Comparison of ENCODE assay signal across 1 cellular context in the genomic region with DNA sequence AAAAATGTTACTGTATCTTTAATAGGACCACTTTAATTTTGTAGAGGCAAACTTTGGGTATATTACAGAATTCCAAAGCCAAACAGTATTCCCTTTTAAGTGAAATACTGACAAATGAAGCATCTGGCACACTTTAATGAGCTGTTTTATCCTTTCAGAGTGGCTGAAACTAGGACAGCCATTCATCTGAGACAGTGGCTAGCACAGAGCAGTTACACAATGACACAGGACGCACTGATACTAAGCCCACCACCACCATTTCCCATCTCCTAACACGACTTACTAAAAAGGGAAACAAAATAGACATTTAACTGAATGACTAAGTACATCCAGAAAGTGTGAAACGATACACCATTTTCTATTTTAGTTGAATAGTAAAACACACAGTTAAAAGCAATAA.
TF ChIP-seq lines count a peak whose summit lies in the region.

No MANE protein-coding gene starts in this region.

TF ChIP-seq in WTC11, 78 proteins besides CTCF, POLR2A, EP300 and RAD21 (continued from another document):
- TF ChIP-seq, protein P1, sequence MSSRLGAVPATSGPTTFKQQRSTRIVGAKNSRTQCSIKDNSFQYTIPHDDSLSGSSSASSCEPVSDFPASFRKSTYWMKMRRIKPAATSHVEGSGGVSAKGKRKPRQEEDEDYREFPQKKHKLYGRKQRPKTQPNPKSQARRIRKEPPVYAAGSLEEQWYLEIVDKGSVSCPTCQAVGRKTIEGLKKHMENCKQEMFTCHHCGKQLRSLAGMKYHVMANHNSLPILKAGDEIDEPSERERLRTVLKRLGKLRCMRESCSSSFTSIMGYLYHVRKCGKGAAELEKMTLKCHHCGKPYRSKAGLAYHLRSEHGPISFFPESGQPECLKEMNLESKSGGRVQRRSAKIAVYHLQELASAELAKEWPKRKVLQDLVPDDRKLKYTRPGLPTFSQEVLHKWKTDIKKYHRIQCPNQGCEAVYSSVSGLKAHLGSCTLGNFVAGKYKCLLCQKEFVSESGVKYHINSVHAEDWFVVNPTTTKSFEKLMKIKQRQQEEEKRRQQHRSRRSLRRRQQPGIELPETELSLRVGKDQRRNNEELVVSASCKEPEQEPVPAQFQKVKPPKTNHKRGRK (CRISPR knock-in tag; IDR thresholded peaks at IDR 0.05; ENCODE audit: borderline replicate concordance), result no peak
- TF ChIP-seq SMAD3 (CRISPR knock-in tag; IDR thresholded peaks at IDR 0.05; ENCODE audit: borderline replicate concordance) (no peak), RORB (CRISPR knock-in tag; IDR thresholded peaks at IDR 0.05) (no peak), RELA (CRISPR knock-in tag; IDR thresholded peaks at IDR 0.05; ENCODE audit: borderline replicate concordance) (no peak), TEAD1 (CRISPR knock-in tag; IDR thresholded peaks at IDR 0.05) (no peak), NFE2L1 (CRISPR knock-in tag; IDR thresholded peaks at IDR 0.05) (no peak)
- TF ChIP-seq, protein P2, sequence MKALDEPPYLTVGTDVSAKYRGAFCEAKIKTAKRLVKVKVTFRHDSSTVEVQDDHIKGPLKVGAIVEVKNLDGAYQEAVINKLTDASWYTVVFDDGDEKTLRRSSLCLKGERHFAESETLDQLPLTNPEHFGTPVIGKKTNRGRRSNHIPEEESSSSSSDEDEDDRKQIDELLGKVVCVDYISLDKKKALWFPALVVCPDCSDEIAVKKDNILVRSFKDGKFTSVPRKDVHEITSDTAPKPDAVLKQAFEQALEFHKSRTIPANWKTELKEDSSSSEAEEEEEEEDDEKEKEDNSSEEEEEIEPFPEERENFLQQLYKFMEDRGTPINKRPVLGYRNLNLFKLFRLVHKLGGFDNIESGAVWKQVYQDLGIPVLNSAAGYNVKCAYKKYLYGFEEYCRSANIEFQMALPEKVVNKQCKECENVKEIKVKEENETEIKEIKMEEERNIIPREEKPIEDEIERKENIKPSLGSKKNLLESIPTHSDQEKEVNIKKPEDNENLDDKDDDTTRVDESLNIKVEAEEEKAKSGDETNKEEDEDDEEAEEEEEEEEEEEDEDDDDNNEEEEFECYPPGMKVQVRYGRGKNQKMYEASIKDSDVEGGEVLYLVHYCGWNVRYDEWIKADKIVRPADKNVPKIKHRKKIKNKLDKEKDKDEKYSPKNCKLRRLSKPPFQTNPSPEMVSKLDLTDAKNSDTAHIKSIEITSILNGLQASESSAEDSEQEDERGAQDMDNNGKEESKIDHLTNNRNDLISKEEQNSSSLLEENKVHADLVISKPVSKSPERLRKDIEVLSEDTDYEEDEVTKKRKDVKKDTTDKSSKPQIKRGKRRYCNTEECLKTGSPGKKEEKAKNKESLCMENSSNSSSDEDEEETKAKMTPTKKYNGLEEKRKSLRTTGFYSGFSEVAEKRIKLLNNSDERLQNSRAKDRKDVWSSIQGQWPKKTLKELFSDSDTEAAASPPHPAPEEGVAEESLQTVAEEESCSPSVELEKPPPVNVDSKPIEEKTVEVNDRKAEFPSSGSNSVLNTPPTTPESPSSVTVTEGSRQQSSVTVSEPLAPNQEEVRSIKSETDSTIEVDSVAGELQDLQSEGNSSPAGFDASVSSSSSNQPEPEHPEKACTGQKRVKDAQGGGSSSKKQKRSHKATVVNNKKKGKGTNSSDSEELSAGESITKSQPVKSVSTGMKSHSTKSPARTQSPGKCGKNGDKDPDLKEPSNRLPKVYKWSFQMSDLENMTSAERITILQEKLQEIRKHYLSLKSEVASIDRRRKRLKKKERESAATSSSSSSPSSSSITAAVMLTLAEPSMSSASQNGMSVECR (CRISPR knock-in tag; IDR thresholded peaks at IDR 0.05; ENCODE audit: borderline replicate concordance), result 0 out of 2 replicates have a peak, but pooled peaks have one; percentile 4
TF ChIP-seq in WTC11: peak in this region for 1.
